Comparison of ENCODE assay signal across 32 cellular contexts in genomic region chr21:39669485-39669884, GRCh38. TPM values are rescaled to one million over a fixed set of nuclear protein-coding genes. Genes with fewer than 3 reads are reported as not detected.
DNase-seq lines count a peak whose midpoint lies in the region; ATAC-seq and TF ChIP-seq lines count a peak whose summit lies in the region.
"Had no signal": no experiment of that assay in that cellular context is flagged by ENCODE, and none has a peak within 500 bp of the region (broad histone marks: within the 10 kb centered on the region; RNA-seq: fewer than 3 reads in every experiment).

No MANE protein-coding gene starts in this region.

- no peak for TF ChIP-seq CTCF in Calu3 (IDR thresholded peaks at IDR 0.05; ENCODE audit: unreplicated experiment)

- H3K27ac Mint-ChIP-seq in Calu3 (ENCODE audit: unreplicated experiment) = peak overlapping the region; percentile 92
- no peak overlapping the region for H3K27ac Mint-ChIP-seq in activated naive CD8-positive, alpha-beta T cell treated with anti-CD3 and anti-CD28 coated beads for 36 hours
- H3K27ac Mint-ChIP-seq in activated naive CD4-positive, alpha-beta T cell treated with anti-CD3 and anti-CD28 coated beads, Interleukin-2, amount 50 U/mL, for 72 hours = no peak overlapping the region
- H3K27ac Mint-ChIP-seq: activated naive CD4-positive, alpha-beta T cell treated with anti-CD3 and anti-CD28 coated beads, Interleukin-2, amount 10 ng/mL, durations not matched to agents 7 days and 5 days; activated T-cell treated with anti-CD3 and anti-CD28 coated beads, Interleukin-2, amount 50 U/mL, for 72 hours; naive thymus-derived CD4-positive, alpha-beta T cell; stimulated activated effector memory CD8-positive, alpha-beta T cell treated with anti-CD3 and anti-CD28 coated beads, Interleukin-12 subunit alpha, Interleukin-12 subunit beta, amount 100 ng/mL, for 72 hours had no signal

- BruUV-seq in Calu3 (replicated peaks; lab: Mats Ljungman, UMichigan) = no TSS peak

- peak overlapping the region; percentile 67 to 72 for H3K27ac ChIP-seq in mucosa of rectum (ENCODE audit: low read depth in 2 of 2, low read length in 2 of 2)
- H3K27ac ChIP-seq: HL-60, RWPE1, uterus, VCaP had no signal

- peaks cover 11 to 13% of the 10 kb centered on the region in 2 donors for H3K4me1 ChIP-seq in mucosa of rectum (ENCODE audit: control insufficient read depth in 2 of 2, insufficient read depth in 2 of 2, low read length in 2 of 2)
- H3K4me1 ChIP-seq: uterus had no signal

- DNase-seq in Calu3 (no peak), NCI-H1092 treated with DMSO at 0.1 percent for 48 hours (lab: John Stamatoyannopoulos, UW) (peak; percentile 89), SHP77 treated with DMSO at 0.1 percent for 48 hours (lab: John Stamatoyannopoulos, UW) (peak; percentile 41), NCI-H82 (lab: John Stamatoyannopoulos, UW) (no peak)
- DNase-seq in activated naive CD8-positive, alpha-beta T cell treated with anti-CD3 and anti-CD28 coated beads for 36 hours = no peak
- no peak for DNase-seq in activated naive CD4-positive, alpha-beta T cell treated with anti-CD3 and anti-CD28 coated beads, Interleukin-2, amount 50 U/mL, for 72 hours (ENCODE audit: low spot score in 2 of 2)
- DNase-seq: activated CD4-positive, alpha-beta T cell treated with anti-CD3 and anti-CD28 coated beads for 48 hours; activated naive CD4-positive, alpha-beta T cell treated with anti-CD3 and anti-CD28 coated beads, Interleukin-2, amount 10 ng/mL, durations not matched to agents 7 days and 5 days; activated T-cell treated with anti-CD3 and anti-CD28 coated beads, Interleukin-2, amount 50 U/mL, for 72 hours; anterior cingulate cortex; caudate nucleus; COR-L47; dermis blood vessel endothelial cell; EL; H7; Karpas-422; kidney glomerular epithelial cell; MV-4-11; naive thymus-derived CD4-positive, alpha-beta T cell; NCI-H187 treated with DMSO at 0.1 percent for 48 hours; NCI-H446; occipital lobe; stimulated activated CD4-positive, alpha-beta T cell treated with anti-CD3 and anti-CD28 coated beads, Interleukin-2, amount 100 ng/mL, for 48 hours; uterus had no signal

- H3K27me3 Mint-ChIP-seq in Calu3 (ENCODE audit: unreplicated experiment) = no peaks in the 10 kb centered on the region
- peaks cover 12% of the 10 kb centered on the region for H3K27me3 Mint-ChIP-seq in activated naive CD8-positive, alpha-beta T cell treated with anti-CD3 and anti-CD28 coated beads for 36 hours
- H3K27me3 Mint-ChIP-seq: activated naive CD4-positive, alpha-beta T cell treated with anti-CD3 and anti-CD28 coated beads, Interleukin-2, amount 10 ng/mL, durations not matched to agents 7 days and 5 days had no signal

- H3K36me3 ChIP-seq in mucosa of rectum (ENCODE audit: control insufficient read depth in 2 of 2, insufficient read depth in 2 of 2, low read length in 2 of 2) = peaks cover 0 to 9% of the 10 kb centered on the region in 2 donors
- H3K36me3 ChIP-seq: uterus had no signal

- H3K4me3 Mint-ChIP-seq in Calu3 (ENCODE audit: low read depth, unreplicated experiment) = no peak overlapping the region
- no peak overlapping the region for H3K4me3 Mint-ChIP-seq in activated naive CD8-positive, alpha-beta T cell treated with anti-CD3 and anti-CD28 coated beads for 36 hours
- H3K4me3 Mint-ChIP-seq: activated naive CD4-positive, alpha-beta T cell treated with anti-CD3 and anti-CD28 coated beads, Interleukin-2, amount 10 ng/mL, durations not matched to agents 7 days and 5 days; activated T-cell treated with anti-CD3 and anti-CD28 coated beads, Interleukin-2, amount 50 U/mL, for 72 hours; naive thymus-derived CD4-positive, alpha-beta T cell; stimulated activated effector memory CD8-positive, alpha-beta T cell treated with anti-CD3 and anti-CD28 coated beads, Interleukin-12 subunit alpha, Interleukin-12 subunit beta, amount 100 ng/mL, for 72 hours had no signal

- H3K4me1 Mint-ChIP-seq in Calu3 (ENCODE audit: low read depth, unreplicated experiment) = peaks cover 54% of the 10 kb centered on the region
- H3K4me1 Mint-ChIP-seq in activated naive CD8-positive, alpha-beta T cell treated with anti-CD3 and anti-CD28 coated beads for 36 hours = no peaks in the 10 kb centered on the region
- H3K4me1 Mint-ChIP-seq: activated naive CD4-positive, alpha-beta T cell treated with anti-CD3 and anti-CD28 coated beads, Interleukin-2, amount 10 ng/mL, durations not matched to agents 7 days and 5 days; naive thymus-derived CD4-positive, alpha-beta T cell had no signal

- H3K4me3 ChIP-seq in mucosa of rectum (ENCODE audit: low read length in 2 of 2) = no peak overlapping the region
- H3K4me3 ChIP-seq: smooth muscle cell, uterus had no signal

- H3K36me3 Mint-ChIP-seq in Calu3 (ENCODE audit: insufficient read depth, unreplicated experiment) = peaks cover 44% of the 10 kb centered on the region
- no peaks in the 10 kb centered on the region for H3K36me3 Mint-ChIP-seq in activated naive CD8-positive, alpha-beta T cell treated with anti-CD3 and anti-CD28 coated beads for 36 hours
- no peaks in the 10 kb centered on the region for H3K36me3 Mint-ChIP-seq in activated naive CD4-positive, alpha-beta T cell treated with anti-CD3 and anti-CD28 coated beads, Interleukin-2, amount 50 U/mL, for 72 hours
- H3K36me3 Mint-ChIP-seq: activated naive CD4-positive, alpha-beta T cell treated with anti-CD3 and anti-CD28 coated beads, Interleukin-2, amount 10 ng/mL, durations not matched to agents 7 days and 5 days; naive thymus-derived CD4-positive, alpha-beta T cell; stimulated activated effector memory CD8-positive, alpha-beta T cell treated with anti-CD3 and anti-CD28 coated beads, Interleukin-12 subunit alpha, Interleukin-12 subunit beta, amount 100 ng/mL, for 72 hours had no signal

- intact Hi-C loops in Calu3 (cut with micrococcal nuclease; ENCODE audit: unreplicated experiment) = loop anchor here (5.0 kb wide), 1 partner anchor 37 kb away; no protein-coding TSS in a partner anchor

- no peak for ATAC-seq in HG02938 (IDR thresholded peaks at IDR 0.05; ENCODE audit: unreplicated experiment)
- no peak for ATAC-seq in activated naive CD4-positive, alpha-beta T cell treated with anti-CD3 and anti-CD28 coated beads, Interleukin-2, amount 50 U/mL, for 72 hours
- ATAC-seq: activated T-cell treated with anti-CD3 and anti-CD28 coated beads, Interleukin-2, amount 50 U/mL, for 72 hours; naive thymus-derived CD4-positive, alpha-beta T cell; stimulated activated effector memory CD8-positive, alpha-beta T cell treated with anti-CD3 and anti-CD28 coated beads, Interleukin-12 subunit alpha, Interleukin-12 subunit beta, amount 100 ng/mL, for 72 hours had no signal

- peak overlapping the region in 1 of 2 donors; percentile 11 for H3K9ac ChIP-seq in mucosa of rectum (ENCODE audit: low read depth in 1 of 2, low read length in 2 of 2)

- H3K9me3 ChIP-seq in mucosa of rectum (ENCODE audit: control insufficient read depth in 2 of 2, low read length in 2 of 2) = no peaks in the 10 kb centered on the region
- H3K9me3 ChIP-seq: uterus had no signal

- no peaks in the 10 kb centered on the region for H3K27me3 ChIP-seq in mucosa of rectum (ENCODE audit: control insufficient read depth in 2 of 2, insufficient read depth in 2 of 2, low read length in 2 of 2)
- H3K27me3 ChIP-seq: uterus had no signal

- CTCF ChIA-PET in Calu3 (lab: Charles Lee) = interaction anchor here (1.2 kb wide), 1 partner anchor 9 kb away, joined by 5 read pairs; no protein-coding TSS in a partner anchor

- H3K9me3 Mint-ChIP-seq in Calu3 (ENCODE audit: low read depth, unreplicated experiment) = peaks cover 2% of the 10 kb centered on the region
- no peaks in the 10 kb centered on the region for H3K9me3 Mint-ChIP-seq in activated naive CD8-positive, alpha-beta T cell treated with anti-CD3 and anti-CD28 coated beads for 36 hours
- no peaks in the 10 kb centered on the region for H3K9me3 Mint-ChIP-seq in activated naive CD4-positive, alpha-beta T cell treated with anti-CD3 and anti-CD28 coated beads, Interleukin-2, amount 50 U/mL, for 72 hours
- H3K9me3 Mint-ChIP-seq: activated naive CD4-positive, alpha-beta T cell treated with anti-CD3 and anti-CD28 coated beads, Interleukin-2, amount 10 ng/mL, durations not matched to agents 7 days and 5 days; activated T-cell treated with anti-CD3 and anti-CD28 coated beads, Interleukin-2, amount 50 U/mL, for 72 hours; stimulated activated effector memory CD8-positive, alpha-beta T cell treated with anti-CD3 and anti-CD28 coated beads, Interleukin-12 subunit alpha, Interleukin-12 subunit beta, amount 100 ng/mL, for 72 hours had no signal

RNA-seq across cellular contexts. Expression of gene B3GALT5, which starts 56.7 kb away (rescaled TPM):
- total RNA-seq in Calu3 (2022) = 40.8 and 48.2 TPM in 2 replicates
- total RNA-seq in activated naive CD8-positive, alpha-beta T cell treated with anti-CD3 and anti-CD28 coated beads for 36 hours = not detected
- total RNA-seq in activated naive CD4-positive, alpha-beta T cell treated with anti-CD3 and anti-CD28 coated beads, Interleukin-2, amount 50 U/mL, for 72 hours = under 1 TPM; 0.02 TPM
- total RNA-seq: activated T-cell treated with anti-CD3 and anti-CD28 coated beads, Interleukin-2, amount 50 U/mL, for 72 hours; naive thymus-derived CD4-positive, alpha-beta T cell; T-helper 2 cell treated with Interferon-gamma antibody and Interleukin-4, amounts not matched to agents 100 ng/mL and 5 ng/mL, for 36 hours had no signal

Comparison
In these comparisons a context has a peak if more than half of its experiments do, and no peak if none do; other contexts are left out.
1. DNase-seq: peak in NCI-H1092 treated with DMSO at 0.1 percent for 48 hours (single experiment) and SHP77 treated with DMSO at 0.1 percent for 48 hours (single experiment); none in Calu3 (single experiment), activated naive CD8-positive, alpha-beta T cell treated with anti-CD3 and anti-CD28 coated beads for 36 hours (single experiment), NCI-H82 (single experiment) and activated naive CD4-positive, alpha-beta T cell treated with anti-CD3 and anti-CD28 coated beads, Interleukin-2, amount 50 U/mL, for 72 hours (0 of 2).
2. RNA of gene B3GALT5, which starts 56.7 kb away (total RNA-seq): 40.8 to 48.2 TPM in Calu3; 0.02 TPM in activated naive CD4-positive, alpha-beta T cell treated with anti-CD3 and anti-CD28 coated beads, Interleukin-2, amount 50 U/mL, for 72 hours and not detected in activated naive CD8-positive, alpha-beta T cell treated with anti-CD3 and anti-CD28 coated beads for 36 hours; every median in the first group is over 10 times any median in the second.